8 cellular contexts compared by ENCODE assay signal in the genomic region with DNA sequence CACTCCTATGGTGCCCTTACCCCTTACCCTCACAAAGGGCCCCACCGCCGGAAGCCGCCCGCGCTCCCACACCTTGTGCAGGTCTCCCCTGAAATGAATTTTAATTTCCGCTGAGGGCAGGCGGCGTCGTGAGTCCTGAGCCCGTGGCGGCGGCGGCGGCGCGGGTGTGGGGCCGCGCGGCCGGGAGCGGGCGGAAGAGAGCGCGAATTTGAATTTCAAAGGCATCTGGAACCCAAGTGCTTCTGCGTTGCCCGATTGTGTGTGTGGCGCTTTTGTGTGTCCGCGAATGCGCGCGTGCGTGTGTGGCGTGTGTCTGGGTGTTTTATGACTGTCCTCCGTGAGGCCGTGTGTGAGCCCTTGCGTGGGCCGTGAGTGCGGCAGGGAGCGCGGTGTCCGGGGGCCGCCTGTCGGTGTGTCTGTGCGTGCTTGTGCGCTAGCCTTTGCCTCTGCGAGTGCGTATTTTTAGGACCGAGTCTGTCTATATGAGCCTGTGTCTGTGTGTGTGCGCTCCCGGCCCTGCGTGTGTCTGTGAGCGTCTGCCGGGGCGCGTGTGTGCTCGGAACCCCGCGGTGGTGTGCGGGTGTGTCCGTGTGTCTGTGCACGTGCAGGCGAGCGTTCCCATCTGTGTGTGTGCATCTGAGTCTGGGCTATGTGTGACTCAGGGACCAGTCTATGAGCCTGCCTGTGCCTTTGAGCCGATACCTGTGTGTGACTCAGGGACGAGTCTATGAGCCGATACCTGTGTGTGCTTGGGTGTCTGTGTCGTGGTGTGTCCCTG. TPM values are rescaled to one million over a fixed set of nuclear protein-coding genes. Genes with fewer than 3 reads are reported as not detected.
DNase-seq lines count a peak whose midpoint lies in the region; ATAC-seq and TF ChIP-seq lines count a peak whose summit lies in the region.

No MANE protein-coding gene starts in this region.

- H3K27me3 ChIP-seq in NT2/D1 (ENCODE audit: insufficient read depth, insufficient read length) (peaks cover 50% of the 10 kb centered on the region), ovary (no peaks in the 10 kb centered on the region)

- H3K27ac Mint-ChIP-seq in activated naive CD8-positive, alpha-beta T cell treated with anti-CD3 and anti-CD28 coated beads for 36 hours = peak overlapping the region; percentile 49
- H3K27ac Mint-ChIP-seq in stimulated activated memory B cell treated with anti-CD40 and anti-IgM and Interleukin-4, amounts not matched to agents 10 μg/mL and 1 μg/mL and 100 μg/mL, for 72 hours = peak overlapping the region; percentile 63

- intact Hi-C loops in ovary (cut with DNase I) = no loop called here

- no peak for TF ChIP-seq EP300 in ovary (IDR thresholded peaks at IDR 0.05)

- DNase-seq in NT2/D1 (ENCODE audit: low read depth, low spot score) (no peak), kidney tubule cell (ENCODE audit: low spot score) (peak; percentile 85), SIG-M5 (lab: John Stamatoyannopoulos, UW) (no peak), NCI-H146 treated with DMSO at 0.1 percent for 48 hours (lab: John Stamatoyannopoulos, UW; ENCODE audit: unreplicated experiment) (no peak), HCEC 1CT (no peak), ovary (no peak)
- peak; percentile 45 for DNase-seq in activated naive CD8-positive, alpha-beta T cell treated with anti-CD3 and anti-CD28 coated beads for 36 hours

- H3K27me3 Mint-ChIP-seq in activated naive CD8-positive, alpha-beta T cell treated with anti-CD3 and anti-CD28 coated beads for 36 hours = peaks cover 29% of the 10 kb centered on the region
- H3K27me3 Mint-ChIP-seq in stimulated activated memory B cell treated with anti-CD40 and anti-IgM and Interleukin-4, amounts not matched to agents 10 μg/mL and 1 μg/mL and 100 μg/mL, for 72 hours = peaks cover 53% of the 10 kb centered on the region

- H3K4me3 ChIP-seq in NT2/D1 (ENCODE audit: insufficient read length, low read depth) (peak overlapping the region; percentile 44), ovary (no peak overlapping the region)

- TF ChIP-seq CTCF in ovary (IDR thresholded peaks at IDR 0.05) = peak in 1 of 3 donors; percentile 11

- TF ChIP-seq POLR2A in ovary (IDR thresholded peaks at IDR 0.05) = no peak

- H3K9me3 Mint-ChIP-seq in activated naive CD8-positive, alpha-beta T cell treated with anti-CD3 and anti-CD28 coated beads for 36 hours = no peaks in the 10 kb centered on the region
- no peaks in the 10 kb centered on the region for H3K9me3 Mint-ChIP-seq in stimulated activated memory B cell treated with anti-CD40 and anti-IgM and Interleukin-4, amounts not matched to agents 10 μg/mL and 1 μg/mL and 100 μg/mL, for 72 hours

- peak; percentile 49 for ATAC-seq in stimulated activated memory B cell treated with anti-CD40 and anti-IgM and Interleukin-4, amounts not matched to agents 10 μg/mL and 1 μg/mL and 100 μg/mL, for 72 hours

- H3K36me3 ChIP-seq in NT2/D1 (ENCODE audit: insufficient read depth, insufficient read length, low read length) (no peaks in the 10 kb centered on the region), ovary (no peaks in the 10 kb centered on the region)

- no peak overlapping the region for H3K27ac ChIP-seq in ovary

- no peaks in the 10 kb centered on the region for H3K36me3 Mint-ChIP-seq in activated naive CD8-positive, alpha-beta T cell treated with anti-CD3 and anti-CD28 coated beads for 36 hours
- H3K36me3 Mint-ChIP-seq in stimulated activated memory B cell treated with anti-CD40 and anti-IgM and Interleukin-4, amounts not matched to agents 10 μg/mL and 1 μg/mL and 100 μg/mL, for 72 hours = no peaks in the 10 kb centered on the region

- H3K4me1 ChIP-seq in NT2/D1 (ENCODE audit: insufficient read depth, insufficient read length) = peaks cover 45% of the 10 kb centered on the region
- peaks cover 9% of the 10 kb centered on the region for H3K4me1 ChIP-seq in ovary (ENCODE audit: insufficient read depth)

- 1 to 5% (median 2%) methylated on average over 48 to 68 of the region's 68 CpGs for WGBS in ovary, 3 donors

- H3K9me3 ChIP-seq in NT2/D1 (ENCODE audit: insufficient read depth, low read length) (no peaks in the 10 kb centered on the region), ovary (no peaks in the 10 kb centered on the region)

- H3K4me1 Mint-ChIP-seq in activated naive CD8-positive, alpha-beta T cell treated with anti-CD3 and anti-CD28 coated beads for 36 hours = peaks cover 32% of the 10 kb centered on the region
- H3K4me1 Mint-ChIP-seq in stimulated activated memory B cell treated with anti-CD40 and anti-IgM and Interleukin-4, amounts not matched to agents 10 μg/mL and 1 μg/mL and 100 μg/mL, for 72 hours = peaks cover 33% of the 10 kb centered on the region

- H3K4me3 Mint-ChIP-seq in activated naive CD8-positive, alpha-beta T cell treated with anti-CD3 and anti-CD28 coated beads for 36 hours = peak overlapping the region; percentile 75
- H3K4me3 Mint-ChIP-seq in stimulated activated memory B cell treated with anti-CD40 and anti-IgM and Interleukin-4, amounts not matched to agents 10 μg/mL and 1 μg/mL and 100 μg/mL, for 72 hours = peak overlapping the region; percentile 79

- peak overlapping the region; percentile 63 for H3K9ac ChIP-seq in NT2/D1 (ENCODE audit: insufficient read length, low read depth)

RNA-seq across cellular contexts. Expression of a gene that starts 7.9 kb away (rescaled TPM):
- under 1 TPM; 0.08 to 0.18 TPM for total RNA-seq in activated naive CD8-positive, alpha-beta T cell treated with anti-CD3 and anti-CD28 coated beads for 36 hours
- 1 to 10 TPM in 6 of 7 donors, under 1 TPM in 1; 0.48 to 7.2 (median 1.6) TPM for total RNA-seq in ovary
- 1 to 10 TPM in 1 of 2 donors, under 1 TPM in 1; 0.30 to 2.6 TPM for polyA plus RNA-seq in ovary

RNA-seq across cellular contexts. Expression of a gene that starts 43.7 kb away (rescaled TPM):
- total RNA-seq in activated naive CD8-positive, alpha-beta T cell treated with anti-CD3 and anti-CD28 coated beads for 36 hours = not detected
- total RNA-seq in ovary = 1 to 10 TPM in 2 of 7 donors, under 1 TPM in 4, not detected in 1; 0.15 to 1.7 (median 0.54) TPM
- polyA plus RNA-seq in ovary = under 1 TPM; 0.30 to 0.42 TPM

Comparison
In these comparisons a context has a peak if more than half of its experiments do, and no peak if none do; other contexts are left out.
1. DNase-seq: peak in activated naive CD8-positive, alpha-beta T cell treated with anti-CD3 and anti-CD28 coated beads for 36 hours (single experiment) and kidney tubule cell (single experiment); none in NT2/D1 (single experiment), SIG-M5 (single experiment), NCI-H146 treated with DMSO at 0.1 percent for 48 hours (single experiment), HCEC 1CT (single experiment) and ovary (0 of 5).